In the genomic region with DNA sequence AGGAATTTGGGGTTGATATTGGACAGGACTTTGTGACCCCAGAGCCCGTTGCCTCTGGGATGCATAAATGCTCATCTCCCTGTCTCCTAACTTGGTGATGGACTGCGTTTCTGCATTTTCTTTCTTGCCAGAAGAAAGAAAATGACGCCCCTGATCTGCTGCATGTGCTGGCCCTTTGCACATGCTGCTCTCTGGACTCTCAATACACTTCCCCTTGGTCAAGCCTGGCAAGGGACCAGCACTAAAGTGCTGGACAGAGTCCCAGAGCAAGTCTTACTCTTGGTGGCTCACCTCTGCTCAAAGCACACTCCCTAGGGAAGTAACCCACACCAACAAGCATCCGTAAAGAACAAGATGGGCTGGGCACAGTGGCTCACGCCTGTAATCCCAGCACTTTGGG, we compare ENCODE assay signal across 12 cellular contexts. TPM values are rescaled to one million over a fixed set of nuclear protein-coding genes. Genes with fewer than 3 reads are reported as not detected.
DNase-seq lines count a peak whose midpoint lies in the region; ATAC-seq, FAIRE-seq and TF ChIP-seq lines count a peak whose summit lies in the region.
"Had no signal": no experiment of that assay in that cellular context is flagged by ENCODE, and none has a peak within 500 bp of the region (broad histone marks: within the 10 kb centered on the region; RNA-seq: fewer than 3 reads in every experiment).

No MANE protein-coding gene starts in this region.

- TF ChIP-seq EP300 in HepG2 (IDR thresholded peaks at IDR 0.05; ENCODE audit: low read depth in 2 of 2, low read length in 2 of 2), result no peak
- no peak for TF ChIP-seq EP300 in HepG2 (CRISPR knock-in tag; IDR thresholded peaks at IDR 0.05; ENCODE audit: borderline replicate concordance)

- peaks cover 88% of the 10 kb centered on the region for H3K4me1 Mint-ChIP-seq in activated CD8-positive, alpha-beta T cell treated with anti-CD3 and anti-CD28 coated beads for 36 hours (ENCODE audit: low read depth)
- peaks cover 82% of the 10 kb centered on the region for H3K4me1 Mint-ChIP-seq in activated CD8-positive, alpha-beta T cell treated with anti-CD3 and anti-CD28 coated beads, Interleukin-2, amount 10 ng/mL, durations not matched to agents 7 days and 5 days (ENCODE audit: low read depth)
- H3K4me1 Mint-ChIP-seq in activated T-helper 17 cell treated with anti-CD3 and anti-CD28 coated beads, Interleukin-2, amount 50 U/mL, for 72 hours, result peaks cover 48% of the 10 kb centered on the region

- TF ChIP-seq RAD21 in HepG2 (CRISPR knock-in tag; IDR thresholded peaks at IDR 0.05), result no peak

- H3K9ac ChIP-seq in HepG2 (ENCODE audit: insufficient read depth, low read depth, low read length), result no peak overlapping the region
- H3K9ac ChIP-seq in subcutaneous abdominal adipose tissue (ENCODE audit: low read length in 5 of 5), result no peak overlapping the region

- no peaks in the 10 kb centered on the region for H4K20me1 ChIP-seq in HepG2 (ENCODE audit: insufficient read depth, low read length)

- TF ChIP-seq CTCF in activated CD8-positive, alpha-beta T cell treated with anti-CD3 and anti-CD28 coated beads for 36 hours (IDR thresholded peaks at IDR 0.05), result no peak
- no peak for TF ChIP-seq CTCF in HepG2 (CRISPR knock-in tag; IDR thresholded peaks at IDR 0.05)
- TF ChIP-seq CTCF in omental fat pad (IDR thresholded peaks at IDR 0.05), result no peak

- H2AFZ ChIP-seq in HepG2 (ENCODE audit: low read length), result no peak overlapping the region

- peak overlapping the region; percentile 91 for H3K27ac Mint-ChIP-seq in activated CD8-positive, alpha-beta T cell treated with anti-CD3 and anti-CD28 coated beads for 36 hours
- no peak overlapping the region for H3K27ac Mint-ChIP-seq in activated CD8-positive, alpha-beta T cell treated with anti-CD3 and anti-CD28 coated beads, Interleukin-2, amount 10 ng/mL, durations not matched to agents 7 days and 5 days
- peak overlapping the region; percentile 49 for H3K27ac Mint-ChIP-seq in activated T-helper 17 cell treated with anti-CD3 and anti-CD28 coated beads, Interleukin-2, amount 50 U/mL, for 72 hours

- CTCF ChIA-PET in activated CD8-positive, alpha-beta T cell treated with anti-CD3 and anti-CD28 coated beads for 36 hours (lab: Charles Lee), result interaction anchor here (0.9 to 1.3 kb wide), 3 partner anchors 25 to 123 kb away, joined by 3 to 5 read pairs (median 3); no protein-coding TSS in a partner anchor
- CTCF ChIA-PET in activated CD8-positive, alpha-beta T cell treated with anti-CD3 and anti-CD28 coated beads, Interleukin-2, amount 10 ng/mL, durations not matched to agents 7 days and 5 days (lab: Charles Lee), result interaction anchor here (1.0 to 1.2 kb wide), 2 partner anchors 10 to 124 kb away, joined by 3 to 6 read pairs; no protein-coding TSS in a partner anchor
- CTCF ChIA-PET in HepG2 (lab: Yijun Ruan, JAX; ENCODE audit: low intra/inter-chr PET ratio, low total read pairs), result no interaction called here

- H3K27ac ChIP-seq in HepG2 (ENCODE audit: extremely low read length, insufficient read depth, low read length) (peak overlapping the region; percentile 85), subcutaneous abdominal adipose tissue (ENCODE audit: low read depth, low read length) (peak overlapping the region; percentile 62)

- FAIRE-seq in HepG2 (lab: Jason Lieb, UNC), result no peak

- POLR2A ChIA-PET in activated CD8-positive, alpha-beta T cell treated with anti-CD3 and anti-CD28 coated beads for 36 hours (lab: Charles Lee), result interaction anchor here (1.1 to 44.1 kb wide), 3 partner anchors 10 to 21 kb away, joined by 3 to 1125 read pairs (median 79); partner anchors contain the start of gene MYH9
- POLR2A ChIA-PET in activated CD8-positive, alpha-beta T cell treated with anti-CD3 and anti-CD28 coated beads, Interleukin-2, amount 10 ng/mL, durations not matched to agents 7 days and 5 days (lab: Charles Lee), result no interaction called here
- POLR2A ChIA-PET in HepG2 (lab: Yijun Ruan, JAX), result interaction anchor here (1.3 kb wide), 1 partner anchor 9 kb away, joined by 3 read pairs; no protein-coding TSS in a partner anchor

- no peak for DNase-seq in activated CD8-positive, alpha-beta T cell treated with anti-CD3 and anti-CD28 coated beads for 36 hours
- DNase-seq in activated CD8-positive, alpha-beta T cell treated with anti-CD3 and anti-CD28 coated beads, Interleukin-2, amount 10 ng/mL, durations not matched to agents 7 days and 5 days, result no peak
- DNase-seq in HepG2 (ENCODE audit: low spot score), result no peak
- no peak for DNase-seq in NCI-H1048 (lab: John Stamatoyannopoulos, UW)
- no peak for DNase-seq in HAP-1 (ENCODE audit: low spot score in 2 of 2)
- no peak for DNase-seq in omental fat pad (ENCODE audit: low spot score)
- DNase-seq: activated CD4-positive, alpha-beta T cell treated with anti-CD3 and anti-CD28 coated beads, Interleukin-2, amount 50 U/mL, for 1 hour; NCI-H1105; NCI-H526; stimulated activated CD4-positive, alpha-beta T cell treated with anti-CD3 and anti-CD28 coated beads, Interleukin-1b, Interleukin-23, amount 100 ng/mL, for 48 hours had no signal

- no peak overlapping the region for H3K4me3 ChIP-seq in HepG2 (replicated peaks in 1 of 3; ENCODE audit: insufficient read depth in 1 of 3, low read depth in 2 of 3, low read length in 3 of 3)
- no peak overlapping the region for H3K4me3 ChIP-seq in subcutaneous abdominal adipose tissue (ENCODE audit: low read depth in 1 of 5, low read length in 5 of 5)
- no peak overlapping the region for H3K4me3 ChIP-seq in HAP-1

- H3K27me3 ChIP-seq in HepG2 (ENCODE audit: control insufficient read depth in 1 of 2, insufficient read depth in 2 of 2, low read length in 2 of 2) (no peaks in the 10 kb centered on the region; a peak in 1 of 5 replicates), subcutaneous abdominal adipose tissue (ENCODE audit: control insufficient read depth in 5 of 5, insufficient read depth in 4 of 5, low read length in 5 of 5) (no peaks in the 10 kb centered on the region), HAP-1 (ENCODE audit: low read depth) (no peaks in the 10 kb centered on the region)

- peaks cover 60% of the 10 kb centered on the region for H3K79me2 ChIP-seq in HepG2 (ENCODE audit: insufficient read depth, low read length)

- no peak overlapping the region for H3K4me2 ChIP-seq in HepG2 (ENCODE audit: low read depth, low read length)

- H3K9me3 Mint-ChIP-seq in activated CD8-positive, alpha-beta T cell treated with anti-CD3 and anti-CD28 coated beads for 36 hours, result no peaks in the 10 kb centered on the region
- no peaks in the 10 kb centered on the region for H3K9me3 Mint-ChIP-seq in activated CD8-positive, alpha-beta T cell treated with anti-CD3 and anti-CD28 coated beads, Interleukin-2, amount 10 ng/mL, durations not matched to agents 7 days and 5 days (ENCODE audit: insufficient read depth)
- H3K9me3 Mint-ChIP-seq in activated T-helper 17 cell treated with anti-CD3 and anti-CD28 coated beads, Interleukin-2, amount 50 U/mL, for 72 hours, result peaks cover 3% of the 10 kb centered on the region

- BruUV-seq in HepG2 (replicated peaks; lab: Mats Ljungman, UMichigan), result no TSS peak

- H3K4me1 ChIP-seq in HepG2 (ENCODE audit: insufficient read depth, low read length), result peaks cover 93% of the 10 kb centered on the region
- peaks cover 15 to 88% (median 43%) of the 10 kb centered on the region in 5 donors for H3K4me1 ChIP-seq in subcutaneous abdominal adipose tissue (ENCODE audit: control insufficient read depth in 5 of 5, insufficient read depth in 5 of 5, low read length in 5 of 5)
- 0 out of 2 replicates have a peak, but pooled peaks cover 4% of the 10 kb centered on the region for H3K4me1 ChIP-seq in HAP-1

- no peak for TF ChIP-seq POLR2A in HepG2 (IDR thresholded peaks at IDR 0.05; ENCODE audit: insufficient read depth in 1 of 2, low read depth in 2 of 2, low read length in 2 of 2)

- H3K4me3 Mint-ChIP-seq in activated CD8-positive, alpha-beta T cell treated with anti-CD3 and anti-CD28 coated beads for 36 hours, result no peak overlapping the region
- H3K4me3 Mint-ChIP-seq in activated CD8-positive, alpha-beta T cell treated with anti-CD3 and anti-CD28 coated beads, Interleukin-2, amount 10 ng/mL, durations not matched to agents 7 days and 5 days, result no peak overlapping the region
- peak overlapping the region; percentile 15 for H3K4me3 Mint-ChIP-seq in activated T-helper 17 cell treated with anti-CD3 and anti-CD28 coated beads, Interleukin-2, amount 50 U/mL, for 72 hours

- no peaks in the 10 kb centered on the region for H3K9me3 ChIP-seq in HepG2 (ENCODE audit: low read length)
- no peaks in the 10 kb centered on the region for H3K9me3 ChIP-seq in subcutaneous abdominal adipose tissue (ENCODE audit: control insufficient read depth in 5 of 5, low read length in 5 of 5)
- H3K9me3 ChIP-seq in HAP-1, result no peaks in the 10 kb centered on the region

- H3K27me3 Mint-ChIP-seq in activated CD8-positive, alpha-beta T cell treated with anti-CD3 and anti-CD28 coated beads for 36 hours, result no peaks in the 10 kb centered on the region
- H3K27me3 Mint-ChIP-seq in activated CD8-positive, alpha-beta T cell treated with anti-CD3 and anti-CD28 coated beads, Interleukin-2, amount 10 ng/mL, durations not matched to agents 7 days and 5 days (ENCODE audit: low read depth), result no peaks in the 10 kb centered on the region
- no peaks in the 10 kb centered on the region for H3K27me3 Mint-ChIP-seq in activated T-helper 17 cell treated with anti-CD3 and anti-CD28 coated beads, Interleukin-2, amount 50 U/mL, for 72 hours

- peaks cover 21 to 28% of the 10 kb centered on the region in 2 experiments for H3K36me3 ChIP-seq in HepG2 (replicated peaks in 1 of 2; ENCODE audit: control insufficient read depth in 1 of 2, insufficient read depth in 2 of 2, low read length in 2 of 2)
- peaks cover 0 to 47% (median 33%) of the 10 kb centered on the region in 5 donors for H3K36me3 ChIP-seq in subcutaneous abdominal adipose tissue (ENCODE audit: control insufficient read depth in 5 of 5, insufficient read depth in 5 of 5, low read length in 5 of 5)
- H3K36me3 ChIP-seq in HAP-1 (replicated peaks), result peaks cover 32% of the 10 kb centered on the region

- H3K36me3 Mint-ChIP-seq in activated CD8-positive, alpha-beta T cell treated with anti-CD3 and anti-CD28 coated beads for 36 hours (ENCODE audit: low read depth), result peaks cover 76% of the 10 kb centered on the region
- peaks cover 66% of the 10 kb centered on the region for H3K36me3 Mint-ChIP-seq in activated CD8-positive, alpha-beta T cell treated with anti-CD3 and anti-CD28 coated beads, Interleukin-2, amount 10 ng/mL, durations not matched to agents 7 days and 5 days (ENCODE audit: low read depth)
- H3K36me3 Mint-ChIP-seq in activated T-helper 17 cell treated with anti-CD3 and anti-CD28 coated beads, Interleukin-2, amount 50 U/mL, for 72 hours (ENCODE audit: low read depth), result peaks cover 99% of the 10 kb centered on the region

- intact Hi-C loops in activated CD8-positive, alpha-beta T cell treated with anti-CD3 and anti-CD28 coated beads for 36 hours (cut with micrococcal nuclease), result no loop called here
- intact Hi-C loops in HepG2 (cut with micrococcal nuclease; ENCODE audit: unreplicated experiment), result no loop called here

- in situ Hi-C loops in HepG2 (cut with HindIII; ENCODE audit: extremely low pct_ligation_motif_present, low pct_unique_long_range_greater_than_20kb) (no loop called here), HAP-1 (cut with MboI; ENCODE audit: low sequenced_read_pairs) (no loop called here)

- WGBS in HepG2 (ENCODE audit: low lambda C conversion rate), result 73% methylated on average over 5 of the region's 5 CpGs

- no peak for ATAC-seq in activated CD8-positive, alpha-beta T cell treated with anti-CD3 and anti-CD28 coated beads for 36 hours
- no peak for ATAC-seq in activated CD8-positive, alpha-beta T cell treated with anti-CD3 and anti-CD28 coated beads, Interleukin-2, amount 10 ng/mL, durations not matched to agents 7 days and 5 days
- no peak for ATAC-seq in activated T-helper 17 cell treated with anti-CD3 and anti-CD28 coated beads, Interleukin-2, amount 50 U/mL, for 72 hours (replicated peaks)
- ATAC-seq in HepG2 (no peak), omental fat pad (ENCODE audit: low FRiP score) (no peak)

RNA-seq across cellular contexts. Expression of gene MYH9, which starts 40.7 kb away (rescaled TPM):
- total RNA-seq in activated CD8-positive, alpha-beta T cell treated with anti-CD3 and anti-CD28 coated beads for 36 hours, result 100 to 1,000 TPM; 624 to 679 TPM
- 100 to 1,000 TPM; 857 to 883 TPM for total RNA-seq in activated CD8-positive, alpha-beta T cell treated with anti-CD3 and anti-CD28 coated beads, Interleukin-2, amount 10 ng/mL, durations not matched to agents 7 days and 5 days
- 100 to 1,000 TPM; 782 to 800 TPM for total RNA-seq in activated T-helper 17 cell treated with anti-CD3 and anti-CD28 coated beads, Interleukin-2, amount 50 U/mL, for 72 hours
- total RNA-seq in HepG2 (2016; rRNA removed; fragmentation: Illumina TruSeq; extraction: Trizol) (98.5 and 125 TPM in 2 replicates), omental fat pad (100 to 1,000 TPM; 225 to 463 (median 370) TPM)
- total RNA-seq in HepG2 (2016; cell fraction: cytosol; rRNA removed; fragmentation: Illumina TruSeq; extraction: Trizol; ENCODE audit: low read depth), result 28.5 and 28.7 TPM in 2 replicates
- 92.9 and 102 TPM in 2 replicates for total RNA-seq in HepG2 (2016; cell fraction: insoluble cytoplasmic fraction; rRNA removed; fragmentation: Illumina TruSeq; extraction: Trizol)
- 39.3 and 47.1 TPM in 2 replicates for total RNA-seq in HepG2 (2016; cell fraction: membrane; rRNA removed; fragmentation: Illumina TruSeq; extraction: Trizol)
- 73.0 and 81.6 TPM in 2 replicates for total RNA-seq in HepG2 (2016; cell fraction: nucleus; rRNA removed; fragmentation: Illumina TruSeq; extraction: Trizol)
- 50.7 and 60.6 TPM in 2 replicates for polyA plus RNA-seq in HepG2 (2011; rRNA removed)
- polyA plus RNA-seq in HepG2 (2011; cell fraction: cytosol; rRNA removed), result 31.6 and 39.3 TPM in 2 replicates
- polyA plus RNA-seq in HepG2 (2011; cell fraction: nucleus; rRNA removed), result 68.4 and 91.3 TPM in 2 replicates
- polyA plus RNA-seq in HepG2 (2012), result 88.3 and 93.4 TPM in 2 replicates
- 3.6 and 4.2 TPM in 2 replicates for polyA plus RNA-seq in HepG2 (2016; cell fraction: cytosol; fragmentation: Illumina TruSeq; extraction: Trizol; ENCODE audit: low read depth)
- polyA plus RNA-seq in HepG2 (2016; cell fraction: insoluble cytoplasmic fraction; fragmentation: Illumina TruSeq; extraction: Trizol; ENCODE audit: low read depth), result 72.0 and 110 TPM in 2 replicates
- 8.1 and 11.6 TPM in 2 replicates for polyA plus RNA-seq in HepG2 (2016; cell fraction: membrane; fragmentation: Illumina TruSeq; extraction: Trizol; ENCODE audit: low read depth)
- 106 and 113 TPM in 2 replicates for polyA plus RNA-seq in HepG2 (2016; cell fraction: nucleus; fragmentation: Illumina TruSeq; extraction: Trizol; ENCODE audit: insufficient read depth, low read depth)
- polyA minus RNA-seq in HepG2 (2011; rRNA and poly(A)+ RNA removed; ENCODE audit: low replicate concordance), result 124 and 180 TPM in 2 replicates
- polyA minus RNA-seq in HepG2 (2011; cell fraction: cytosol; rRNA and poly(A)+ RNA removed), result 125 and 176 TPM in 2 replicates
- polyA minus RNA-seq in HepG2 (2011; cell fraction: nucleus; rRNA and poly(A)+ RNA removed), result 61.9 and 97.5 TPM in 2 replicates
